Comparison of ENCODE assay signal across 21 cellular contexts in the genomic region with DNA sequence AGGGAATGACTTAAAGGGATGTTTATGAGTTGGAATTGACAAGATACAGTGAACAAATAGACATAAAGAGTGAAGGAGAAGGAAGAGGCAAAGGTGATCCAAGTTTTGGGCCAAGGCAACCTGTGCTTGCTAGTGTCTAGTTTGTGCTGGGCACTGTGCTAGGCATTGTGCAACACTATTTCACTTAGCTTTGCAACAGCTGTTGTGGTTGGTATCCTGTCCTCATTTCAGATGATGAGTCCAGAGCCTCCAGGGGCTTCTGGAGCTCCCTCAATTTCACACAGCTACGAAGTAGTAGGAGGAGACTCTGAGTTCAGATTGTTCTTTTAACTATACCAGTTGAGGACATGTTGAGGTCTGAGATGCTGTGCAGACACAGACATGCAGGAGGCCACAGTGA. TPM values are rescaled to one million over a fixed set of nuclear protein-coding genes. Genes with fewer than 3 reads are reported as not detected.
"Had no signal": no experiment of that assay in that cellular context is flagged by ENCODE, and none has a peak within 500 bp of the region (broad histone marks: within the 10 kb centered on the region; RNA-seq: fewer than 3 reads in every experiment).

No MANE protein-coding gene starts in this region.

- DNase-seq: activated gamma-delta T cell treated with Interleukin-2 at 50 U/mL for 16 hours; activated T-cell treated with anti-CD3 and anti-CD28 coated beads, Interleukin-2, amount 50 U/mL, for 1 hour; aorta; caudate nucleus; effector memory CD4-positive, alpha-beta T cell; foreskin melanocyte; hippocampal formation; kidney glomerular epithelial cell; left lung; midbrain; natural killer cell; stimulated activated CD4-positive, alpha-beta T cell treated with anti-CD3 and anti-CD28 coated beads, Interleukin-12 subunit alpha, Interleukin-12 subunit beta, amount 100 ng/mL, for 4 hours; stimulated activated naive CD8-positive, alpha-beta T cell treated with anti-CD3 and anti-CD28 coated beads, Interleukin-15, amount 100 ng/mL, for 72 hours; T-helper 9 cell; tibial artery had no signal

- H3K9me3 Mint-ChIP-seq: activated naive CD4-positive, alpha-beta T cell treated with anti-CD3 and anti-CD28 coated beads, Interleukin-2, amount 50 U/mL, for 72 hours; natural killer cell; stimulated activated effector memory CD8-positive, alpha-beta T cell treated with anti-CD3 and anti-CD28 coated beads, Interleukin-12 subunit alpha, Interleukin-12 subunit beta, amount 100 ng/mL, for 72 hours; stimulated activated naive CD8-positive, alpha-beta T cell treated with anti-CD3 and anti-CD28 coated beads, Interleukin-15, amount 100 ng/mL, for 72 hours; WTC11 had no signal

- H3K27ac ChIP-seq: left lung, tibial artery had no signal

- H3K4me3 ChIP-seq: left lung, tibial artery had no signal

- H3K27me3 ChIP-seq: left lung had no signal

- H3K27me3 Mint-ChIP-seq: brain had no signal

- H3K4me1 Mint-ChIP-seq: natural killer cell; stimulated activated effector memory CD8-positive, alpha-beta T cell treated with anti-CD3 and anti-CD28 coated beads, Interleukin-12 subunit alpha, Interleukin-12 subunit beta, amount 100 ng/mL, for 72 hours had no signal

- H3K9me3 ChIP-seq: left lung, tibial artery had no signal

- H3K36me3 ChIP-seq: left lung, tibial artery had no signal

- H3K4me1 ChIP-seq: left lung, tibial artery had no signal

- H3K27ac Mint-ChIP-seq: activated naive CD4-positive, alpha-beta T cell treated with anti-CD3 and anti-CD28 coated beads, Interleukin-2, amount 50 U/mL, for 72 hours; natural killer cell; stimulated activated effector memory CD8-positive, alpha-beta T cell treated with anti-CD3 and anti-CD28 coated beads, Interleukin-12 subunit alpha, Interleukin-12 subunit beta, amount 100 ng/mL, for 72 hours; stimulated activated naive CD8-positive, alpha-beta T cell treated with anti-CD3 and anti-CD28 coated beads, Interleukin-15, amount 100 ng/mL, for 72 hours; WTC11 had no signal

- H3K36me3 Mint-ChIP-seq: natural killer cell; stimulated activated effector memory CD8-positive, alpha-beta T cell treated with anti-CD3 and anti-CD28 coated beads, Interleukin-12 subunit alpha, Interleukin-12 subunit beta, amount 100 ng/mL, for 72 hours; WTC11 had no signal

- H3K4me3 Mint-ChIP-seq: brain; natural killer cell; stimulated activated effector memory CD8-positive, alpha-beta T cell treated with anti-CD3 and anti-CD28 coated beads, Interleukin-12 subunit alpha, Interleukin-12 subunit beta, amount 100 ng/mL, for 72 hours; stimulated activated naive CD8-positive, alpha-beta T cell treated with anti-CD3 and anti-CD28 coated beads, Interleukin-15, amount 100 ng/mL, for 72 hours; WTC11 had no signal

- ATAC-seq: activated naive CD4-positive, alpha-beta T cell treated with anti-CD3 and anti-CD28 coated beads, Interleukin-2, amount 50 U/mL, for 72 hours; left lung; natural killer cell; stimulated activated effector memory CD8-positive, alpha-beta T cell treated with anti-CD3 and anti-CD28 coated beads, Interleukin-12 subunit alpha, Interleukin-12 subunit beta, amount 100 ng/mL, for 72 hours; stimulated activated naive CD8-positive, alpha-beta T cell treated with anti-CD3 and anti-CD28 coated beads, Interleukin-15, amount 100 ng/mL, for 72 hours; WTC11 had no signal

RNA-seq across cellular contexts. Expression of a gene that starts 18.1 kb away (rescaled TPM):
- total RNA-seq: lung microvascular endothelial cell, osteoblast had no signal
- polyA plus RNA-seq: aorta had no signal
